ENCODE assay signal across 20 cellular contexts in genomic region chr11:95708681-95709080, GRCh38.
DNase-seq lines count a peak whose midpoint lies in the region; ATAC-seq and TF ChIP-seq lines count a peak whose summit lies in the region.
"Had no signal": no experiment of that assay in that cellular context is flagged by ENCODE, and none has a peak within 500 bp of the region (broad histone marks: within the 10 kb centered on the region; RNA-seq: fewer than 3 reads in every experiment).

No MANE protein-coding gene starts in this region.

- peaks cover 36% of the 10 kb centered on the region for H3K4me1 Mint-ChIP-seq in nephron
- H3K4me1 Mint-ChIP-seq in stimulated activated memory B cell treated with anti-CD40 and anti-IgM and Interleukin-4, amounts not matched to agents 10 μg/mL and 1 μg/mL and 100 μg/mL, for 72 hours: peaks cover 44% of the 10 kb centered on the region
- H3K4me1 Mint-ChIP-seq in mesothelial cell of epicardium: peaks cover 5% of the 10 kb centered on the region
- H3K4me1 Mint-ChIP-seq: GM23338 had no signal

- in situ Hi-C loops in HAP-1 (cut with MboI; ENCODE audit: low sequenced_read_pairs): loop anchor here (5.0 kb wide), 1 partner anchor 551 kb away; no protein-coding TSS in a partner anchor

- ATAC-seq in stimulated activated memory B cell treated with anti-CD40 and anti-IgM and Interleukin-4, amounts not matched to agents 10 μg/mL and 1 μg/mL and 100 μg/mL, for 72 hours: no peak
- ATAC-seq: CD8-positive, alpha-beta T cell; GM23338 had no signal

- TF ChIP-seq CTCF in nephron (IDR thresholded peaks at IDR 0.05; ENCODE audit: unreplicated experiment in 3 of 3) (no peak), mesothelial cell of epicardium (IDR thresholded peaks at IDR 0.05; ENCODE audit: unreplicated experiment) (no peak), tibial nerve (IDR thresholded peaks at IDR 0.05) (no peak)

- no peak for TF ChIP-seq POLR2A in tibial nerve (IDR thresholded peaks at IDR 0.05)

- H3K36me3 ChIP-seq in HAP-1 (replicated peaks): no peaks in the 10 kb centered on the region
- no peaks in the 10 kb centered on the region for H3K36me3 ChIP-seq in tibial nerve
- H3K36me3 ChIP-seq: BLaER1 had no signal

- H3K27me3 Mint-ChIP-seq in nephron (ENCODE audit: low read depth): no peaks in the 10 kb centered on the region
- no peaks in the 10 kb centered on the region for H3K27me3 Mint-ChIP-seq in stimulated activated memory B cell treated with anti-CD40 and anti-IgM and Interleukin-4, amounts not matched to agents 10 μg/mL and 1 μg/mL and 100 μg/mL, for 72 hours
- no peaks in the 10 kb centered on the region for H3K27me3 Mint-ChIP-seq in mesothelial cell of epicardium (ENCODE audit: low read depth)
- H3K27me3 Mint-ChIP-seq: B cell; CD4-positive, CD25-positive, alpha-beta regulatory T cell had no signal

- DNase-seq in NCI-H82 (lab: John Stamatoyannopoulos, UW) (peak; percentile 19), NCI-H82 treated with DMSO at 0.1 percent for 48 hours (lab: John Stamatoyannopoulos, UW; ENCODE audit: unreplicated experiment) (no peak), HAP-1 (ENCODE audit: low spot score in 2 of 2) (peak; percentile 14 to 16), mesothelial cell of epicardium (ENCODE audit: low spot score in 2 of 2, unreplicated experiment in 2 of 2) (no peak), tibial nerve (ENCODE audit: low spot score in 2 of 2) (no peak), OCI-M2 (lab: John Stamatoyannopoulos, UW; ENCODE audit: unreplicated experiment) (no peak)
- DNase-seq: CD4-positive, CD25-positive, alpha-beta regulatory T cell; CD8-positive, alpha-beta T cell; DMS 273 treated with DMSO at 0.1 percent for 48 hours; DMS79; EL; GF-D8; HCEC 1CT had no signal

- H3K4me3 Mint-ChIP-seq in nephron (no peak overlapping the region), mesothelial cell of epicardium (no peak overlapping the region)
- H3K4me3 Mint-ChIP-seq in stimulated activated memory B cell treated with anti-CD40 and anti-IgM and Interleukin-4, amounts not matched to agents 10 μg/mL and 1 μg/mL and 100 μg/mL, for 72 hours: no peak overlapping the region
- H3K4me3 Mint-ChIP-seq: B cell; CD8-positive, alpha-beta T cell; GM23338 had no signal

- 0 out of 2 replicates have a peak, but pooled peaks cover 2% of the 10 kb centered on the region for H3K4me1 ChIP-seq in HAP-1
- peaks cover 0 to 38% (median 15%) of the 10 kb centered on the region in 4 donors for H3K4me1 ChIP-seq in tibial nerve

- H3K27ac Mint-ChIP-seq in nephron (peak overlapping the region in 2 of 3 experiments; percentile 1 to 2), mesothelial cell of epicardium (no peak overlapping the region)
- peak overlapping the region; percentile 46 for H3K27ac Mint-ChIP-seq in stimulated activated memory B cell treated with anti-CD40 and anti-IgM and Interleukin-4, amounts not matched to agents 10 μg/mL and 1 μg/mL and 100 μg/mL, for 72 hours
- H3K27ac Mint-ChIP-seq: CD8-positive, alpha-beta T cell; GM23338 had no signal

- no peaks in the 10 kb centered on the region for H3K9me3 Mint-ChIP-seq in nephron
- H3K9me3 Mint-ChIP-seq in stimulated activated memory B cell treated with anti-CD40 and anti-IgM and Interleukin-4, amounts not matched to agents 10 μg/mL and 1 μg/mL and 100 μg/mL, for 72 hours: peaks cover 2% of the 10 kb centered on the region
- no peaks in the 10 kb centered on the region for H3K9me3 Mint-ChIP-seq in mesothelial cell of epicardium
- H3K9me3 Mint-ChIP-seq: CD4-positive, CD25-positive, alpha-beta regulatory T cell; CD8-positive, alpha-beta T cell; GM23338 had no signal

- H3K27ac ChIP-seq in tibial nerve: no peak overlapping the region
- H3K27ac ChIP-seq: 22Rv1, BLaER1, C4-2B had no signal

- H3K9me3 ChIP-seq in HAP-1: no peaks in the 10 kb centered on the region
- H3K9me3 ChIP-seq in tibial nerve: no peaks in the 10 kb centered on the region
- H3K9me3 ChIP-seq: BLaER1 had no signal

- TF ChIP-seq EP300 in tibial nerve (IDR thresholded peaks at IDR 0.05): no peak

- H3K4me3 ChIP-seq in HAP-1: no peak overlapping the region
- H3K4me3 ChIP-seq in tibial nerve: no peak overlapping the region
- H3K4me3 ChIP-seq: BLaER1, GM23338 had no signal

- H3K36me3 Mint-ChIP-seq in nephron (ENCODE audit: low read depth) (no peaks in the 10 kb centered on the region), mesothelial cell of epicardium (no peaks in the 10 kb centered on the region)
- no peaks in the 10 kb centered on the region for H3K36me3 Mint-ChIP-seq in stimulated activated memory B cell treated with anti-CD40 and anti-IgM and Interleukin-4, amounts not matched to agents 10 μg/mL and 1 μg/mL and 100 μg/mL, for 72 hours
- H3K36me3 Mint-ChIP-seq: CD4-positive, CD25-positive, alpha-beta regulatory T cell; CD8-positive, alpha-beta T cell had no signal

- WGBS in tibial nerve, 2 donors: 96 to 100% methylated on average over 1 of the region's 1 CpG

- no peaks in the 10 kb centered on the region for H3K27me3 ChIP-seq in HAP-1 (ENCODE audit: low read depth)
- no peaks in the 10 kb centered on the region for H3K27me3 ChIP-seq in tibial nerve
- H3K27me3 ChIP-seq: BLaER1 had no signal

Comparison
In these comparisons a context has a peak if more than half of its experiments do, and no peak if none do; other contexts are left out.
1. DNase-seq: peak in NCI-H82 (single experiment) and HAP-1 (2 of 2); none in NCI-H82 treated with DMSO at 0.1 percent for 48 hours (single experiment), mesothelial cell of epicardium (0 of 2), tibial nerve (0 of 2) and OCI-M2 (single experiment).